ENCODE assay signal across 1 cellular context in genomic region chr6:30742316-30743098, GRCh38.
TF ChIP-seq lines count a peak whose summit lies in the region.

FLOT1 (minus strand) TSS chr6:30742687; CDS start chr6:30742189, 498 bp downstream.

TF ChIP-seq in K562, 482 proteins besides CTCF, POLR2A, EP300 and RAD21 (continued from another document):
- TF ChIP-seq USF2 (CRISPR knock-in tag; IDR thresholded peaks at IDR 0.05) (no peak), ZNF644 (tag; IDR thresholded peaks at IDR 0.05; ENCODE audit: low read depth) (no peak), CREB3 (tag; conservative IDR thresholded peaks at IDR 0.05; ENCODE audit: low read depth) (0 out of 2 replicates have a peak, but pooled peaks have one; percentile 14), CBFB (CRISPR knock-in tag; IDR thresholded peaks at IDR 0.05) (no peak), SIN3A (IDR thresholded peaks at IDR 0.05; ENCODE audit: borderline replicate concordance in 2 of 2, control insufficient read depth in 1 of 2, low read depth in 2 of 2, low read length in 2 of 2) (peak; percentile 36 to 86; a peak in 2 of 4 replicates), JUN (IDR thresholded peaks at IDR 0.05; ENCODE audit: borderline replicate concordance, low read depth, low read length) (peak; percentile 7; the same call in 1 of the 2 replicates), JUN (CRISPR knock-in tag; IDR thresholded peaks at IDR 0.05; ENCODE audit: borderline replicate concordance) (no peak; the same call in 1 of the 2 replicates), ZFP30 (CRISPR knock-in tag; IDR thresholded peaks at IDR 0.05; ENCODE audit: borderline replicate concordance) (no peak), ZNF232 (CRISPR knock-in tag; IDR thresholded peaks at IDR 0.05) (no peak), ASH1L (IDR thresholded peaks at IDR 0.05; ENCODE audit: borderline replicate concordance, low read depth, partially characterized antibody) (no peak), ARHGAP35 (IDR thresholded peaks at IDR 0.05; ENCODE audit: partially characterized antibody) (no peak), MAFF (IDR thresholded peaks at IDR 0.05; ENCODE audit: low read length) (no peak), SP2 (IDR thresholded peaks at IDR 0.05; ENCODE audit: extremely low read depth, low read depth, low read length, poor library complexity, severe bottlenecking) (no peak), BACH1 (tag; IDR thresholded peaks at IDR 0.05) (no peak), ZNF740 (CRISPR knock-in tag; IDR thresholded peaks at IDR 0.05) (peak; percentile 95), ZNF740 (tag; IDR thresholded peaks at IDR 0.05) (peak in 1 of 2 experiments; percentile 93; a peak in 2 of 4 replicates), HEY1 (CRISPR knock-in tag; IDR thresholded peaks at IDR 0.05; ENCODE audit: borderline replicate concordance) (no peak), RBM25 (IDR thresholded peaks at IDR 0.05; ENCODE audit: low read depth, low read length, severe bottlenecking) (peak; percentile 31), ZFPM2 (CRISPR knock-in tag; IDR thresholded peaks at IDR 0.05) (no peak; the same call in 1 of the 2 replicates), MYBL2 (IDR thresholded peaks at IDR 0.05; ENCODE audit: low read depth) (no peak), MYBL2 (CRISPR knock-in tag; IDR thresholded peaks at IDR 0.05; ENCODE audit: borderline replicate concordance) (no peak), KLF1 (tag; IDR thresholded peaks at IDR 0.05) (no peak), IRF9 (tag; IDR thresholded peaks at IDR 0.05) (no peak), SMARCA4 (IDR thresholded peaks at IDR 0.05) (no peak), DNMT1 (IDR thresholded peaks at IDR 0.05) (no peak), ZNF143 (CRISPR knock-in tag; IDR thresholded peaks at IDR 0.05) (no peak), NKRF (IDR thresholded peaks at IDR 0.05; ENCODE audit: borderline replicate concordance) (peak; percentile 50; the same call in 1 of the 2 replicates), NCOA4 (IDR thresholded peaks at IDR 0.05; ENCODE audit: partially characterized antibody) (no peak)
